Comparison of ENCODE assay signal across 20 cellular contexts in the genomic region with DNA sequence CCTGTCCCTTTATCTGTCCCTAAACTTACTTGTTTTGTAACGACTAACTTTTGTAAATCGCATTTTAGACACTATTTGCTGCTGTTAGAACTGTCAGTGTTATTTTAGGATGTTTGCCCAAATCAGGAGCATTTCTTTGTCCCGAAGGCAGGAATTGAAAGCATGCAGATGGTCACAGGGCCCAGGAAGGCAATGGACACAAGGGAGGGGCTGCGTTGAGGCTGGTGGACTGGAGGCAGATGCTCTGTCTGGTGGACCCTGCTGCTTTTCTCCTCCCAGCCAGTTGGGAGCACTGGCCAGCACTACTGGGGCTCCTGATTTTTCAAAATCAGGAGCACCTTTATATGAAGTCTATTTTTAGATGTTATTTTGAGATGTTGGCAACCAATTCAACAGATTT. TPM values are rescaled to one million over a fixed set of nuclear protein-coding genes. Genes with fewer than 3 reads are reported as not detected.
A peak's percentile ranks its signal among the peaks of the same experiment; 100 is the strongest.
DNase-seq lines count a peak whose midpoint lies in the region; ATAC-seq and TF ChIP-seq lines count a peak whose summit lies in the region.
"Had no signal": no experiment of that assay in that cellular context is flagged by ENCODE, and none has a peak within 500 bp of the region (broad histone marks: within the 10 kb centered on the region; RNA-seq: fewer than 3 reads in every experiment).

No MANE protein-coding gene starts in this region.

- no peaks in the 10 kb centered on the region for H3F3A ChIP-seq in GM23248 (ENCODE audit: insufficient read depth)

- H3K4me3 ChIP-seq in AG09309 (ENCODE audit: control insufficient read depth, low read depth, low read length) = no peak overlapping the region
- no peak overlapping the region for H3K4me3 ChIP-seq in GM23248
- H3K4me3 ChIP-seq in adipocyte (ENCODE audit: low read length) = peak overlapping the region; percentile 4
- no peak overlapping the region for H3K4me3 ChIP-seq in upper lobe of right lung
- H3K4me3 ChIP-seq in uterus = no peak overlapping the region
- H3K4me3 ChIP-seq: HAP-1, MG63 had no signal

- DNase-seq in AG09309 (ENCODE audit: low read depth) = no peak
- DNase-seq in GM23248 = no peak
- peak; percentile 46 for DNase-seq in adipocyte (ENCODE audit: low read depth)
- peak; percentile 42 for DNase-seq in iPS-NIHi7 (ENCODE audit: extremely low spot score)
- no peak for DNase-seq in upper lobe of right lung
- no peak for DNase-seq in uterus
- DNase-seq: activated B cell treated with CpG ODN at 0.5 μM for 24 hours; CD4-positive, CD25-positive, alpha-beta regulatory T cell; cerebellar nuclear complex; head of caudate nucleus; left cardiac atrium; MG63; naive B cell; NCI-H2107; OCI-M1; stimulated activated CD4-positive, alpha-beta T cell treated with anti-CD3 and anti-CD28 coated beads, Interleukin-2, amount 100 ng/mL, for 48 hours; trophoblast cell had no signal

- H3K9me3 ChIP-seq in GM23248 (ENCODE audit: low read depth) (no peaks in the 10 kb centered on the region), adipocyte (ENCODE audit: control insufficient read depth, low read length) (no peaks in the 10 kb centered on the region), upper lobe of right lung (no peaks in the 10 kb centered on the region), uterus (no peaks in the 10 kb centered on the region)
- H3K9me3 ChIP-seq: HAP-1 had no signal

- H3K36me3 ChIP-seq in GM23248 (ENCODE audit: low read depth) (no peaks in the 10 kb centered on the region), adipocyte (ENCODE audit: control insufficient read depth, insufficient read depth, low read length, severe bottlenecking) (no peaks in the 10 kb centered on the region), upper lobe of right lung (no peaks in the 10 kb centered on the region), uterus (no peaks in the 10 kb centered on the region)
- H3K36me3 ChIP-seq: HAP-1, MG63 had no signal

- WGBS in GM23248 (ENCODE audit: low coverage in 1 of 2, low lambda C conversion rate in 2 of 2, missing lambda C conversion rate in 2 of 2), 2 experiments = 74 to 76% methylated on average over 4 of the region's 4 CpGs

- peak overlapping the region; percentile 10; the same call in 1 of the 2 replicates for H2AFZ ChIP-seq in GM23248

- intact Hi-C loops in upper lobe of right lung (cut with DNase I) (no loop called here), uterus (cut with DNase I; ENCODE audit: low total_unique reads) (no loop called here)

- no peaks in the 10 kb centered on the region for H4K20me1 ChIP-seq in GM23248 (ENCODE audit: insufficient read depth)

- TF ChIP-seq CTCF in AG09309 (IDR thresholded peaks at IDR 0.05; ENCODE audit: control insufficient read depth, insufficient read depth, low read depth, low read length, missing control alignments) = peak; percentile 10
- TF ChIP-seq CTCF in upper lobe of right lung (IDR thresholded peaks at IDR 0.05) = no peak
- no peak for TF ChIP-seq CTCF in uterus (IDR thresholded peaks at IDR 0.05)

- H3K4me2 ChIP-seq in GM23248 (ENCODE audit: unreplicated experiment) = no peak overlapping the region

- H3K4me1 ChIP-seq in GM23248 (ENCODE audit: insufficient read depth) (peaks cover 10% of the 10 kb centered on the region), adipocyte (ENCODE audit: control insufficient read depth, insufficient read depth, low read length) (peaks cover 9% of the 10 kb centered on the region), upper lobe of right lung (peaks cover 7% of the 10 kb centered on the region), uterus (no peaks in the 10 kb centered on the region)
- H3K4me1 ChIP-seq: HAP-1 had no signal

- no peak for TF ChIP-seq POLR2A in uterus (IDR thresholded peaks at IDR 0.05)

- no peaks in the 10 kb centered on the region for H3K9me2 ChIP-seq in GM23248 (ENCODE audit: insufficient read depth)

- in situ Hi-C loops in GM23248 (cut with MboI) = no loop called here

- H3K9ac ChIP-seq in GM23248 = no peak overlapping the region
- no peak overlapping the region for H3K9ac ChIP-seq in adipocyte (ENCODE audit: low read length)

- H3K27me3 ChIP-seq in GM23248 (replicated peaks; ENCODE audit: insufficient read depth) (no peaks in the 10 kb centered on the region), adipocyte (replicated peaks; ENCODE audit: control insufficient read depth, insufficient read depth, low read length) (no peaks in the 10 kb centered on the region), upper lobe of right lung (no peaks in the 10 kb centered on the region), uterus (no peaks in the 10 kb centered on the region)
- H3K27me3 ChIP-seq: MG63 had no signal

- ATAC-seq in GM18868 (IDR thresholded peaks at IDR 0.05; ENCODE audit: unreplicated experiment) (no peak), upper lobe of right lung (no peak), GM21717 (IDR thresholded peaks at IDR 0.05; ENCODE audit: unreplicated experiment) (no peak)
- ATAC-seq: left cardiac atrium had no signal

- H3K27ac ChIP-seq in GM23248 = no peak overlapping the region
- no peak overlapping the region for H3K27ac ChIP-seq in upper lobe of right lung
- no peak overlapping the region for H3K27ac ChIP-seq in uterus

- H3K79me2 ChIP-seq in GM23248 (ENCODE audit: insufficient read depth) = no peaks in the 10 kb centered on the region

RNA-seq across cellular contexts. Expression of a gene that starts 31.7 kb away (rescaled TPM):
- total RNA-seq in GM23248 (2014; rRNA removed; shearing (Covaris generic)) = 10.4 and 12.1 TPM in 2 replicates
- 5.4 and 6.5 TPM in 2 replicates for polyA plus RNA-seq in GM23248 (2016; fragmentation: Nextera tagmentation; extraction: Ambion mirVana)
- total RNA-seq in upper lobe of right lung = 65.4 TPM
- total RNA-seq in uterus = 10 to 100 TPM in 1 of 4 donors, 1 to 10 TPM in 3; 2.0 to 17.4 (median 7.5) TPM

Comparison
In these comparisons a context has a peak if more than half of its experiments do, and no peak if none do; other contexts are left out.
1. DNase-seq: peak in adipocyte (single experiment) and iPS-NIHi7 (single experiment); none in AG09309 (single experiment), GM23248 (single experiment), upper lobe of right lung (single experiment) and uterus (0 of 2).